In genomic region chr6:69286341-69286740, GRCh38 we compare ENCODE assay signal across 22 cellular contexts.
"Had no signal": no experiment of that assay in that cellular context is flagged by ENCODE, and none has a peak within 500 bp of the region (broad histone marks: within the 10 kb centered on the region; RNA-seq: fewer than 3 reads in every experiment).

No MANE protein-coding gene starts in this region.

- H3K9me3 ChIP-seq: gastrocnemius medialis, mucosa of descending colon, neutrophil, pancreas, right lobe of liver, thoracic aorta, upper lobe of left lung had no signal

- ATAC-seq: effector memory CD8-positive, alpha-beta T cell; gastrocnemius medialis; left lobe of liver; mucosa of descending colon; natural killer cell treated with Interleukin-12 subunit alpha and Interleukin-12 subunit beta and Interleukin-15 and Interleukin-18, amount 100 ng/mL, for 72 hours; pancreas; right lobe of liver; stimulated activated naive B cell treated with anti-CD40 and anti-IgM and Interleukin-4, amounts not matched to agents 10 μg/mL and 1 μg/mL and 100 μg/mL, for 72 hours had no signal

- H3K36me3 ChIP-seq: gastrocnemius medialis, neutrophil, pancreas, right lobe of liver, thoracic aorta, tibial nerve, upper lobe of left lung had no signal

- H3K4me1 ChIP-seq: gastrocnemius medialis, pancreas, right lobe of liver, tibial nerve, upper lobe of left lung had no signal

- H3K4me3 ChIP-seq: gastrocnemius medialis, mucosa of descending colon, pancreas, right lobe of liver, thoracic aorta, tibial nerve, upper lobe of left lung had no signal

- H3K27ac ChIP-seq: gastrocnemius medialis, neutrophil, pancreas, right lobe of liver, thoracic aorta, tibial nerve, upper lobe of left lung had no signal

- DNase-seq: cortex of kidney; effector memory CD8-positive, alpha-beta T cell; erythroblast; foreskin fibroblast; gastrocnemius medialis; head of caudate nucleus; kidney; mesenchymal stem cell; mucosa of descending colon; naive B cell; pancreas; right lobe of liver; small intestine; stimulated activated CD4-positive, alpha-beta T cell treated with anti-CD3 and anti-CD28 coated beads, Interleukin-15, amount 100 ng/mL, for 24 hours; stimulated activated CD4-positive, alpha-beta T cell treated with anti-CD3 and anti-CD28 coated beads, Interleukin-2, amount 100 ng/mL, for 48 hours; stimulated activated naive B cell treated with anti-CD40 and anti-IgM and Interleukin-4, amounts not matched to agents 10 μg/mL and 1 μg/mL and 100 μg/mL, for 72 hours; upper lobe of left lung had no signal
